ENCODE assay signal across 8 cellular contexts in genomic region chr1:35808376-35809155, GRCh38. TPM values are rescaled to one million over a fixed set of nuclear protein-coding genes. Genes with fewer than 3 reads are reported as not detected.
DNase-seq lines count a peak whose midpoint lies in the region; ATAC-seq and TF ChIP-seq lines count a peak whose summit lies in the region.

No MANE protein-coding gene starts in this region.

- peaks cover 25 to 43% (median 40%) of the 10 kb centered on the region in 7 donors for H3K4me1 Mint-ChIP-seq in naive thymus-derived CD4-positive, alpha-beta T cell

- DNase-seq in SIG-M5 treated with dmso at 0.1 percent for 504 hours (lab: John Stamatoyannopoulos, UW; ENCODE audit: unreplicated experiment) (peak; percentile 52), SIG-M5 (lab: John Stamatoyannopoulos, UW) (no peak), MM.1S (no peak), fibroblast of villous mesenchyme (ENCODE audit: low read depth) (peak; percentile 29)
- peak; percentile 5 for DNase-seq in activated T-helper 9 cell treated with anti-CD3 and anti-CD28 coated beads, Interleukin-2, amount 50 U/mL, for 16 hours (ENCODE audit: low read depth)
- DNase-seq in naive thymus-derived CD4-positive, alpha-beta T cell, result peak in 5 of 9 donors; percentile 11 to 40 (median 18)

- H3K36me3 Mint-ChIP-seq in naive thymus-derived CD4-positive, alpha-beta T cell, result peaks cover 0 to 5% (median 0%) of the 10 kb centered on the region in 5 donors

- TF ChIP-seq CTCF in MM.1S (IDR thresholded peaks at IDR 0.05; ENCODE audit: low read length), result no peak
- no peak for TF ChIP-seq CTCF in fibroblast of villous mesenchyme (IDR thresholded peaks at IDR 0.05; ENCODE audit: insufficient read depth, low read depth, low read length)

- no peaks in the 10 kb centered on the region for H3K9me3 ChIP-seq in MM.1S (replicated peaks; ENCODE audit: insufficient read depth, low read length)
- no peaks in the 10 kb centered on the region for H3K9me3 ChIP-seq in naive thymus-derived CD4-positive, alpha-beta T cell (ENCODE audit: control insufficient read depth in 2 of 3, low read length in 3 of 3)

- H3K4me3 ChIP-seq in MM.1S (ENCODE audit: low read length) (peak overlapping the region; percentile 84), fibroblast of villous mesenchyme (ENCODE audit: low read depth, low read length) (peak overlapping the region; percentile 66), urinary bladder (ENCODE audit: low read depth, low read length) (peak overlapping the region; percentile 71)
- H3K4me3 ChIP-seq in naive thymus-derived CD4-positive, alpha-beta T cell (ENCODE audit: low read length), result peak overlapping the region; percentile 73

- H3K27ac Mint-ChIP-seq in naive thymus-derived CD4-positive, alpha-beta T cell, result peak overlapping the region; percentile 82 to 94 (median 89)

- H3K36me3 ChIP-seq in MM.1S (replicated peaks; ENCODE audit: insufficient read depth, low read length) (no peaks in the 10 kb centered on the region), urinary bladder (ENCODE audit: insufficient read depth) (no peaks in the 10 kb centered on the region)
- no peaks in the 10 kb centered on the region for H3K36me3 ChIP-seq in naive thymus-derived CD4-positive, alpha-beta T cell (ENCODE audit: control insufficient read depth in 2 of 3, insufficient read depth in 3 of 3, low read length in 3 of 3)

- peak overlapping the region; percentile 58 for H3K4me2 ChIP-seq in MM.1S (ENCODE audit: low read depth, low read length)

- peak; percentile 19 for ATAC-seq in naive thymus-derived CD4-positive, alpha-beta T cell
- ATAC-seq in GM21576 (IDR thresholded peaks at IDR 0.05; ENCODE audit: unreplicated experiment), result no peak

- peak overlapping the region; percentile 70 for H3K9ac ChIP-seq in MM.1S (ENCODE audit: low read length)

- H3K9me3 Mint-ChIP-seq in naive thymus-derived CD4-positive, alpha-beta T cell, result peaks cover 0 to 1% (median 0%) of the 10 kb centered on the region in 11 donors

- H2AFZ ChIP-seq in MM.1S (ENCODE audit: low read length), result peak overlapping the region; percentile 57

- H3K27ac ChIP-seq in MM.1S (ENCODE audit: low read length) (no peak overlapping the region), urinary bladder (ENCODE audit: low read depth) (peak overlapping the region; percentile 84)
- H3K27ac ChIP-seq in naive thymus-derived CD4-positive, alpha-beta T cell (ENCODE audit: low read depth, low read length), result peak overlapping the region; percentile 73

- peak overlapping the region; percentile 87 to 97 (median 92) for H3K4me3 Mint-ChIP-seq in naive thymus-derived CD4-positive, alpha-beta T cell

- intact Hi-C loops in naive thymus-derived CD4-positive, alpha-beta T cell (cut with micrococcal nuclease), result loop anchor here (2.0 to 5.0 kb wide), 2 partner anchors 36 to 40 kb away; partner anchors contain the start of gene CLSPN (in 1 of the 2)

- 0 out of 2 replicates have a peak, but pooled peaks cover 6% of the 10 kb centered on the region for H3F3A ChIP-seq in MM.1S (ENCODE audit: insufficient read depth, low read length)

- H3K27me3 Mint-ChIP-seq in naive thymus-derived CD4-positive, alpha-beta T cell, result peaks cover 0 to 2% (median 0%) of the 10 kb centered on the region in 5 donors

- peaks cover 4% of the 10 kb centered on the region for H3K4me1 ChIP-seq in MM.1S (ENCODE audit: low read length)
- H3K4me1 ChIP-seq in naive thymus-derived CD4-positive, alpha-beta T cell (ENCODE audit: control insufficient read depth in 2 of 2, insufficient read depth in 2 of 2, low read length in 2 of 2), result peaks cover 14 to 33% of the 10 kb centered on the region in 2 donors
- H3K4me1 ChIP-seq in urinary bladder (ENCODE audit: insufficient read depth), result no peaks in the 10 kb centered on the region

- CTCF ChIA-PET in naive thymus-derived CD4-positive, alpha-beta T cell (lab: Charles Lee), result no interaction called here

- H3K27me3 ChIP-seq in MM.1S (replicated peaks; ENCODE audit: insufficient read depth, low read length), result no peaks in the 10 kb centered on the region
- no peaks in the 10 kb centered on the region for H3K27me3 ChIP-seq in naive thymus-derived CD4-positive, alpha-beta T cell (ENCODE audit: control insufficient read depth in 2 of 2, insufficient read depth in 2 of 2, low read length in 2 of 2)

- WGBS in urinary bladder, result under 1% methylated on average over 60 of the region's 60 CpGs

- no peaks in the 10 kb centered on the region for H4K20me1 ChIP-seq in MM.1S (ENCODE audit: insufficient read depth, low read length)

- H3K79me2 ChIP-seq in MM.1S (ENCODE audit: low read length), result no peaks in the 10 kb centered on the region

- no peaks in the 10 kb centered on the region for H3K9me2 ChIP-seq in MM.1S (replicated peaks; ENCODE audit: insufficient read depth, low read length)

- POLR2A ChIA-PET in naive thymus-derived CD4-positive, alpha-beta T cell (lab: Charles Lee), result interaction anchor here (0.6 kb wide), 1 partner anchor 367 kb away, joined by 3 read pairs; no protein-coding TSS in a partner anchor

RNA-seq across cellular contexts. Expression of gene AGO4, which starts 0.8 kb away (rescaled TPM):
- 13.8 and 16.1 TPM in 2 replicates for total RNA-seq in fibroblast of villous mesenchyme
- total RNA-seq in naive thymus-derived CD4-positive, alpha-beta T cell, result 10 to 100 TPM; 13.2 to 32.6 (median 17.8) TPM
- 1 to 10 TPM; 2.5 to 6.4 TPM for polyA plus RNA-seq in naive thymus-derived CD4-positive, alpha-beta T cell
- total RNA-seq in urinary bladder, result 31.7 TPM
- polyA plus RNA-seq in urinary bladder, result 11.2 TPM

RNA-seq across cellular contexts. Expression of gene CLSPN, which starts 38.8 kb away (rescaled TPM):
- 10.4 and 10.6 TPM in 2 replicates for total RNA-seq in fibroblast of villous mesenchyme
- total RNA-seq in naive thymus-derived CD4-positive, alpha-beta T cell, result 10 to 100 TPM in 1 of 5 experiments, 1 to 10 TPM in 1, under 1 TPM in 3; 0.11 to 48.7 (median 0.64) TPM
- polyA plus RNA-seq in naive thymus-derived CD4-positive, alpha-beta T cell, result not detected
- 10.4 TPM for total RNA-seq in urinary bladder
- 0.25 TPM for polyA plus RNA-seq in urinary bladder

Comparison
In these comparisons a context has a peak if more than half of its experiments do, and no peak if none do; other contexts are left out.
1. DNase-seq: peak in SIG-M5 treated with dmso at 0.1 percent for 504 hours (single experiment), activated T-helper 9 cell treated with anti-CD3 and anti-CD28 coated beads, Interleukin-2, amount 50 U/mL, for 16 hours (single experiment), fibroblast of villous mesenchyme (single experiment) and naive thymus-derived CD4-positive, alpha-beta T cell (5 of 9); none in SIG-M5 (single experiment) and MM.1S (single experiment).
2. Peak in every context shown above with its lines, with median percentiles within 50 percentile points of each other: H3K4me3 ChIP-seq.